ENCODE assay signal across 10 cellular contexts in genomic region chr17:62098623-62099231, GRCh38. TPM values are rescaled to one million over a fixed set of nuclear protein-coding genes. Genes with fewer than 3 reads are reported as not detected.
DNase-seq lines count a peak whose midpoint lies in the region; ATAC-seq lines count a peak whose summit lies in the region.
"Had no signal": no experiment of that assay in that cellular context is flagged by ENCODE, and none has a peak within 500 bp of the region (broad histone marks: within the 10 kb centered on the region; RNA-seq: fewer than 3 reads in every experiment).

No MANE protein-coding gene starts in this region.

- no peak for DNase-seq in left colon
- no peak for DNase-seq in HuH-7 (ENCODE audit: low spot score)
- DNase-seq in activated CD4-positive, alpha-beta T cell treated with anti-CD3 and anti-CD28 coated beads for 4 hours = no peak
- DNase-seq in anterior cingulate cortex (lab: John Stamatoyannopoulos, UW) = no peak
- DNase-seq in HT-29 (ENCODE audit: low spot score) = no peak
- DNase-seq: dermis blood vessel endothelial cell, OCI-M1 had no signal

- intact Hi-C loops in left colon (cut with DNase I, micrococcal nuclease) = no loop called here

- ATAC-seq in GM18870 (IDR thresholded peaks at IDR 0.05; ENCODE audit: unreplicated experiment) (peak; percentile 89), GM21619 (IDR thresholded peaks at IDR 0.05; ENCODE audit: unreplicated experiment) (peak; percentile 94), HG03378 (IDR thresholded peaks at IDR 0.05; ENCODE audit: unreplicated experiment) (peak; percentile 89), left colon (peak; percentile 83)

RNA-seq across cellular contexts. Expression of gene MED13, which starts 33.6 kb away (rescaled TPM):
- total RNA-seq in left colon = 10 to 100 TPM; 80.3 to 85.7 TPM
- 19.4 and 24.2 TPM in 2 replicates for total RNA-seq in HT-29 (2014; rRNA removed; shearing (Covaris generic))
